In genomic region chr4:3849140-3849539, GRCh38 we compare ENCODE assay signal across 29 cellular contexts.
"Had no signal": no experiment of that assay in that cellular context is flagged by ENCODE, and none has a peak within 500 bp of the region (broad histone marks: within the 10 kb centered on the region; RNA-seq: fewer than 3 reads in every experiment).

No MANE protein-coding gene starts in this region.

- FAIRE-seq: colon, endometrium, endothelial cell of umbilical vein, frontal cortex had no signal

- ATAC-seq: effector memory CD8-positive, alpha-beta T cell; esophagus mucosa; foreskin keratinocyte; gastrocnemius medialis; gastroesophageal sphincter; heart left ventricle; heart right ventricle had no signal

- H3K4me1 ChIP-seq: colonic mucosa, esophagus muscularis mucosa, esophagus squamous epithelium, foreskin keratinocyte, gastrocnemius medialis, gastroesophageal sphincter, heart left ventricle, heart right ventricle had no signal

- H3K27ac ChIP-seq: colonic mucosa, coronary artery, dorsolateral prefrontal cortex, epithelial cell of prostate, esophagus muscularis mucosa, esophagus squamous epithelium, foreskin keratinocyte, gastrocnemius medialis, gastroesophageal sphincter, heart left ventricle, heart right ventricle had no signal

- DNase-seq: colonic mucosa; cortex of kidney; dermis blood vessel endothelial cell; dorsolateral prefrontal cortex; effector CD4-positive, alpha-beta T cell; effector CD8-positive, alpha-beta T cell; effector memory CD4-positive, alpha-beta T cell; effector memory CD8-positive, alpha-beta T cell; endodermal cell; erythroblast; esophagus squamous epithelium; foreskin fibroblast; foreskin keratinocyte; foreskin melanocyte; gastrocnemius medialis; glutamatergic neuron; head of caudate nucleus; heart right ventricle had no signal

- H3K27ac Mint-ChIP-seq: dendritic cell treated with granulocyte-macrophage colony-stimulating factor and Interleukin-4, amounts not matched to agents 40 ng/mL and 50 ng/mL, for 4 days; effector memory CD8-positive, alpha-beta T cell; endodermal cell had no signal

- H3K36me3 ChIP-seq: colonic mucosa, esophagus muscularis mucosa, esophagus squamous epithelium, gastrocnemius medialis, gastroesophageal sphincter, heart left ventricle, heart right ventricle had no signal

- H3K4me3 ChIP-seq: colonic mucosa, coronary artery, dorsolateral prefrontal cortex, esophagus muscularis mucosa, esophagus squamous epithelium, gastrocnemius medialis, gastroesophageal sphincter, heart left ventricle, heart right ventricle had no signal

- H3K4me3 Mint-ChIP-seq: dendritic cell treated with granulocyte-macrophage colony-stimulating factor and Interleukin-4, amounts not matched to agents 40 ng/mL and 50 ng/mL, for 4 days; effector memory CD8-positive, alpha-beta T cell; endodermal cell had no signal

- H3K9me3 ChIP-seq: colonic mucosa, gastrocnemius medialis had no signal

- H3K27me3 ChIP-seq: colonic mucosa, foreskin keratinocyte had no signal

- H3K9me3 Mint-ChIP-seq: dendritic cell treated with granulocyte-macrophage colony-stimulating factor and Interleukin-4, amounts not matched to agents 40 ng/mL and 50 ng/mL, for 4 days had no signal
